24 cellular contexts compared by ENCODE assay signal in genomic region chr7:82175319-82175718, GRCh38.
"Had no signal": no experiment of that assay in that cellular context is flagged by ENCODE, and none has a peak within 500 bp of the region (broad histone marks: within the 10 kb centered on the region; RNA-seq: fewer than 3 reads in every experiment).

No MANE protein-coding gene starts in this region.

- H3K4me1 ChIP-seq: adrenal gland had no signal

- H3K27ac Mint-ChIP-seq: activated CD8-positive, alpha-beta T cell treated with anti-CD3 and anti-CD28 coated beads for 36 hours; activated naive CD4-positive, alpha-beta T cell treated with anti-CD3 and anti-CD28 coated beads, Interleukin-2, amount 10 ng/mL, durations not matched to agents 7 days and 5 days; activated naive CD8-positive, alpha-beta T cell treated with anti-CD3 and anti-CD28 coated beads, Interleukin-2, amount 10 ng/mL, durations not matched to agents 7 days and 5 days; activated T-cell treated with anti-CD3 and anti-CD28 coated beads, Interleukin-2, amount 50 U/mL, for 72 hours; activated T-helper 2 cell treated with anti-CD3 and anti-CD28 coated beads, Interferon-gamma antibody, Interleukin-2, Interleukin-4, amounts not matched to agents 10 μg/mL and 5 μg/mL and 100 μg/mL, durations not matched to agents 14 hours and 24 hours and 36 hours; T-cell had no signal

- DNase-seq: activated CD4-positive, alpha-beta T cell treated with anti-CD3 and anti-CD28 coated beads for 4 hours; activated CD8-positive, alpha-beta memory T cell treated with anti-CD3 and anti-CD28 coated beads, Interleukin-2, amount 50 U/mL, for 4 hours; activated CD8-positive, alpha-beta T cell treated with anti-CD3 and anti-CD28 coated beads for 36 hours; activated gamma-delta T cell treated with Interleukin-2 at 50 U/mL for 16 hours; activated naive CD4-positive, alpha-beta T cell treated with anti-CD3 and anti-CD28 coated beads, Interleukin-2, amount 10 ng/mL, durations not matched to agents 7 days and 5 days; activated naive CD8-positive, alpha-beta T cell treated with anti-CD3 and anti-CD28 coated beads, Interleukin-2, amount 10 ng/mL, durations not matched to agents 7 days and 5 days; activated T-cell treated with anti-CD3 and anti-CD28 coated beads, Interleukin-2, amount 50 U/mL, for 72 hours; adrenal gland; anterior cingulate cortex; cerebellar nuclear complex; MM.1S; NCI-H1105; NCI-H1694; NCI-H2029; NCI-H2107; NCI-H2171 treated with DMSO at 0.1 percent for 48 hours; NCI-H226; NCI-H526 treated with DMSO at 0.1 percent for 48 hours; SIG-M5; T-cell had no signal

- H3K27ac ChIP-seq: adrenal gland, VCaP had no signal

- H3K27me3 Mint-ChIP-seq: activated CD8-positive, alpha-beta T cell treated with anti-CD3 and anti-CD28 coated beads for 36 hours; activated naive CD4-positive, alpha-beta T cell treated with anti-CD3 and anti-CD28 coated beads, Interleukin-2, amount 10 ng/mL, durations not matched to agents 7 days and 5 days; activated naive CD8-positive, alpha-beta T cell treated with anti-CD3 and anti-CD28 coated beads, Interleukin-2, amount 10 ng/mL, durations not matched to agents 7 days and 5 days; T-cell had no signal

- H3K9me3 Mint-ChIP-seq: activated CD8-positive, alpha-beta T cell treated with anti-CD3 and anti-CD28 coated beads for 36 hours; activated naive CD4-positive, alpha-beta T cell treated with anti-CD3 and anti-CD28 coated beads, Interleukin-2, amount 10 ng/mL, durations not matched to agents 7 days and 5 days; activated naive CD8-positive, alpha-beta T cell treated with anti-CD3 and anti-CD28 coated beads, Interleukin-2, amount 10 ng/mL, durations not matched to agents 7 days and 5 days; activated T-helper 2 cell treated with anti-CD3 and anti-CD28 coated beads, Interferon-gamma antibody, Interleukin-2, Interleukin-4, amounts not matched to agents 10 μg/mL and 5 μg/mL and 100 μg/mL, durations not matched to agents 14 hours and 24 hours and 36 hours had no signal

- H3K36me3 ChIP-seq: adrenal gland had no signal

- H3K27me3 ChIP-seq: adrenal gland had no signal

- ATAC-seq: activated CD4-positive, CD25-positive, alpha-beta regulatory T cell treated with anti-CD3 and anti-CD28 coated beads, Interleukin-2, amount 50 U/mL, for 24 hours; activated CD8-positive, alpha-beta T cell treated with anti-CD3 and anti-CD28 coated beads for 36 hours; activated T-cell treated with anti-CD3 and anti-CD28 coated beads, Interleukin-2, amount 50 U/mL, for 72 hours; T-cell had no signal

- FAIRE-seq: colon had no signal

- H3K4me1 Mint-ChIP-seq: activated naive CD4-positive, alpha-beta T cell treated with anti-CD3 and anti-CD28 coated beads, Interleukin-2, amount 10 ng/mL, durations not matched to agents 7 days and 5 days; activated naive CD8-positive, alpha-beta T cell treated with anti-CD3 and anti-CD28 coated beads, Interleukin-2, amount 10 ng/mL, durations not matched to agents 7 days and 5 days; T-cell had no signal

- H3K9me3 ChIP-seq: adrenal gland had no signal

- H3K4me3 Mint-ChIP-seq: activated CD8-positive, alpha-beta T cell treated with anti-CD3 and anti-CD28 coated beads for 36 hours; activated naive CD4-positive, alpha-beta T cell treated with anti-CD3 and anti-CD28 coated beads, Interleukin-2, amount 10 ng/mL, durations not matched to agents 7 days and 5 days; activated naive CD8-positive, alpha-beta T cell treated with anti-CD3 and anti-CD28 coated beads, Interleukin-2, amount 10 ng/mL, durations not matched to agents 7 days and 5 days; activated T-cell treated with anti-CD3 and anti-CD28 coated beads, Interleukin-2, amount 50 U/mL, for 72 hours; T-cell had no signal

- H3K36me3 Mint-ChIP-seq: activated naive CD4-positive, alpha-beta T cell treated with anti-CD3 and anti-CD28 coated beads, Interleukin-2, amount 10 ng/mL, durations not matched to agents 7 days and 5 days; activated naive CD8-positive, alpha-beta T cell treated with anti-CD3 and anti-CD28 coated beads, Interleukin-2, amount 10 ng/mL, durations not matched to agents 7 days and 5 days; T-cell had no signal

- H3K4me3 ChIP-seq: adrenal gland had no signal
